In the genomic region with DNA sequence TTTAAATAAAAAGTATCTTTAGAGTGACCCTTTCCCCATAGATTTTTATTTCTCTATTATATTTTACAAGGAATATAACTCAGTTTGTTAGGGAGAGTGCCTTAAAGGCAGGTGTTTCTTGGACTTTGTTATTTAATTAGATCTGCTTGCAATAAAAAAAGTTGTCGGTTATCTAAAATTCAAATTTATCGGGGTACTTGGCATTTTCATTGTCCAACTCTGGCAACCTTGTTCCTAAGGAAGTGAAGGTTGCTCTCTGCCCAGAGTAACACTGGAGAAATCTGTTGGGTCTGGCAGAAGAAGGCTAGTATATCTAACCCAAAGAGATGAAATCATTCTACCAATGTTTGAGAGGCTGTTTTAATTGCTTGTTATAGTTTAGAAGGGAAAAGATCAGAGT, we compare ENCODE assay signal across 16 cellular contexts. TPM values are rescaled to one million over a fixed set of nuclear protein-coding genes. Genes with fewer than 3 reads are reported as not detected.
DNase-seq lines count a peak whose midpoint lies in the region; TF ChIP-seq lines count a peak whose summit lies in the region.
"Had no signal": no experiment of that assay in that cellular context is flagged by ENCODE, and none has a peak within 500 bp of the region (broad histone marks: within the 10 kb centered on the region; RNA-seq: fewer than 3 reads in every experiment).

No MANE protein-coding gene starts in this region.

- peaks cover 34% of the 10 kb centered on the region for H3K36me3 Mint-ChIP-seq in endodermal cell (ENCODE audit: low read depth)
- H3K36me3 Mint-ChIP-seq: CD14-positive monocyte; CD8-positive, alpha-beta T cell had no signal

- no peak overlapping the region for H3K4me2 ChIP-seq in neuronal stem cell (ENCODE audit: insufficient read depth, low read length, poor library complexity, severe bottlenecking)

- no peaks in the 10 kb centered on the region for H3K79me1 ChIP-seq in neuronal stem cell (ENCODE audit: low read depth, low read length)

- H3K14ac ChIP-seq in neuronal stem cell (ENCODE audit: low read length): no peak overlapping the region

- H2BK15ac ChIP-seq in neuronal stem cell (ENCODE audit: low read length): no peak overlapping the region

- no peak overlapping the region for H4K91ac ChIP-seq in neuronal stem cell (ENCODE audit: low read depth, low read length, poor library complexity)

- peaks cover 20% of the 10 kb centered on the region for H3K4me1 ChIP-seq in HUES48 (ENCODE audit: control insufficient read depth, insufficient read depth, low read length)
- no peaks in the 10 kb centered on the region for H3K4me1 ChIP-seq in endodermal cell (ENCODE audit: control insufficient read depth, insufficient read depth, low read length)
- no peaks in the 10 kb centered on the region for H3K4me1 ChIP-seq in neuronal stem cell (ENCODE audit: control insufficient read depth in 2 of 2, insufficient read depth in 1 of 2, low read depth in 1 of 2, low read length in 2 of 2)
- no peaks in the 10 kb centered on the region for H3K4me1 ChIP-seq in left ventricle myocardium inferior
- H3K4me1 ChIP-seq: BE2C had no signal

- H2BK12ac ChIP-seq in neuronal stem cell (ENCODE audit: low read length): no peak overlapping the region

- 93 to 100% methylated on average over 2 of the region's 2 CpGs for WGBS in endodermal cell (ENCODE audit: insufficient coverage in 1 of 2, insufficient read length in 1 of 2), 2 experiments
- no CpG with 5 or more reads among the region's 2 CpGs for WGBS in neuronal stem cell (ENCODE audit: extremely low coverage in 2 of 2, insufficient read length in 2 of 2, insufficient replicate concordance in 1 of 2), 2 donors

- TF ChIP-seq CTCF in endodermal cell (conservative IDR thresholded peaks at IDR 0.05) (no peak), left ventricle myocardium inferior (IDR thresholded peaks at IDR 0.05; ENCODE audit: borderline replicate concordance) (no peak), WERI-Rb-1 (IDR thresholded peaks at IDR 0.05; ENCODE audit: low read depth, low read length) (no peak)

- H3K36me3 ChIP-seq in HUES48 (ENCODE audit: control insufficient read depth, insufficient read depth, low read length) (peaks cover 41% of the 10 kb centered on the region), endodermal cell (ENCODE audit: control insufficient read depth, insufficient read depth, low read length) (peaks cover 44% of the 10 kb centered on the region), neuronal stem cell (replicated peaks in 1 of 2; ENCODE audit: control insufficient read depth in 2 of 2, insufficient read depth in 2 of 2, low read length in 2 of 2) (peaks cover 0 to 4% of the 10 kb centered on the region in 2 donors), left ventricle myocardium inferior (no peaks in the 10 kb centered on the region), WERI-Rb-1 (peaks cover 7% of the 10 kb centered on the region)
- H3K36me3 ChIP-seq: BE2C had no signal

- no peak overlapping the region for H3K23ac ChIP-seq in neuronal stem cell (ENCODE audit: low read depth, low read length, poor library complexity)

- peaks cover 14% of the 10 kb centered on the region for H3K4me1 Mint-ChIP-seq in endodermal cell

- H3K27ac ChIP-seq in HUES48 (ENCODE audit: low read depth, low read length) (peak overlapping the region; percentile 45), endodermal cell (ENCODE audit: low read depth, low read length) (no peak overlapping the region), neuronal stem cell (replicated peaks; ENCODE audit: low read length) (no peak overlapping the region), left ventricle myocardium inferior (replicated peaks) (no peak overlapping the region), WERI-Rb-1 (no peak overlapping the region)
- H3K27ac ChIP-seq: HL-60 had no signal

- no peak overlapping the region for H4K8ac ChIP-seq in neuronal stem cell (ENCODE audit: low read depth, low read length)

- no peaks in the 10 kb centered on the region for H3K9me3 Mint-ChIP-seq in endodermal cell
- H3K9me3 Mint-ChIP-seq: CD14-positive monocyte; CD8-positive, alpha-beta T cell had no signal

- H2AFZ ChIP-seq in neuronal stem cell (ENCODE audit: low read length): peak overlapping the region; percentile 10

- H2BK120ac ChIP-seq in neuronal stem cell (ENCODE audit: low read depth, low read length): no peak overlapping the region

- H3K4me3 ChIP-seq in HUES48 (ENCODE audit: low read depth, low read length) (no peak overlapping the region), endodermal cell (ENCODE audit: low read length) (no peak overlapping the region), neuronal stem cell (ENCODE audit: low read length in 2 of 2) (no peak overlapping the region), left ventricle myocardium inferior (no peak overlapping the region), WERI-Rb-1 (ENCODE audit: low read depth, low read length) (no peak overlapping the region)

- H3K27me3 Mint-ChIP-seq in endodermal cell (ENCODE audit: insufficient read depth): no peaks in the 10 kb centered on the region

- no peak overlapping the region for H2AK5ac ChIP-seq in neuronal stem cell (ENCODE audit: low read depth, low read length)

- H3K9ac ChIP-seq in HUES48 (ENCODE audit: low read depth, low read length) (no peak overlapping the region), endodermal cell (ENCODE audit: extremely low read depth, low read length, poor library complexity, severe bottlenecking) (no peak overlapping the region), neuronal stem cell (ENCODE audit: low read depth, low read length, poor library complexity) (no peak overlapping the region)

- no peak overlapping the region for H2BK5ac ChIP-seq in neuronal stem cell (ENCODE audit: low read length)

- intact Hi-C loops in left ventricle myocardium inferior (cut with micrococcal nuclease): no loop called here

- H3K9me3 ChIP-seq in HUES48 (ENCODE audit: control insufficient read depth, insufficient read depth, low read length): no peaks in the 10 kb centered on the region
- H3K9me3 ChIP-seq in endodermal cell (ENCODE audit: control insufficient read depth, low read length): no peaks in the 10 kb centered on the region
- H3K9me3 ChIP-seq in neuronal stem cell (replicated peaks in 1 of 2; ENCODE audit: control insufficient read depth in 2 of 2, insufficient read depth in 1 of 2, low read depth in 1 of 2, low read length in 2 of 2): no peaks in the 10 kb centered on the region
- no peaks in the 10 kb centered on the region for H3K9me3 ChIP-seq in left ventricle myocardium inferior (replicated peaks)
- no peaks in the 10 kb centered on the region for H3K9me3 ChIP-seq in WERI-Rb-1 (ENCODE audit: severe bottlenecking)
- H3K9me3 ChIP-seq: BE2C had no signal

- DNase-seq in endodermal cell: no peak
- DNase-seq in neuronal stem cell (ENCODE audit: low spot score): no peak
- no peak for DNase-seq in left ventricle myocardium inferior
- DNase-seq in WERI-Rb-1: no peak
- DNase-seq in stimulated activated CD4-positive, alpha-beta T cell treated with anti-CD3 and anti-CD28 coated beads, Interleukin-4, amount 100 ng/mL, for 1 hour: no peak
- no peak for DNase-seq in HUDEP-2 (lab: John Stamatoyannopoulos, UW; ENCODE audit: unreplicated experiment in 76 of 76)
- DNase-seq: BE2C; CD8-positive, alpha-beta T cell; COR-L47; DND-41; GDM1 had no signal

- H3K27me3 ChIP-seq in HUES48 (ENCODE audit: control insufficient read depth, insufficient read depth, low read length) (no peaks in the 10 kb centered on the region), endodermal cell (ENCODE audit: control insufficient read depth, insufficient read depth, low read length, poor library complexity, severe bottlenecking) (no peaks in the 10 kb centered on the region), neuronal stem cell (ENCODE audit: control insufficient read depth in 3 of 3, insufficient read depth in 3 of 3, low read depth in 1 of 3, low read length in 3 of 3) (no peaks in the 10 kb centered on the region), left ventricle myocardium inferior (ENCODE audit: low read depth) (no peaks in the 10 kb centered on the region), WERI-Rb-1 (ENCODE audit: insufficient read depth, low read depth, severe bottlenecking) (no peaks in the 10 kb centered on the region)
- H3K27me3 ChIP-seq: BE2C had no signal

- H3K4ac ChIP-seq in neuronal stem cell (ENCODE audit: low read length): no peak overlapping the region

- H3K4me3 Mint-ChIP-seq in endodermal cell: no peak overlapping the region
- H3K4me3 Mint-ChIP-seq: CD14-positive monocyte; CD8-positive, alpha-beta T cell had no signal

- peak overlapping the region; percentile 22 for H3K27ac Mint-ChIP-seq in endodermal cell
- H3K27ac Mint-ChIP-seq: CD14-positive monocyte; CD8-positive, alpha-beta T cell had no signal

- H3K18ac ChIP-seq in neuronal stem cell (ENCODE audit: low read length): no peak overlapping the region

RNA-seq across cellular contexts. Expression of gene TTR, which starts 42.9 kb away (rescaled TPM):
- total RNA-seq in endodermal cell (not detected), left ventricle myocardium inferior (not detected)
- polyA plus RNA-seq in endodermal cell (2013, experiment 1 of 2): 13.7 TPM
- polyA plus RNA-seq in endodermal cell (2013, experiment 2 of 2): 9.0 TPM
- polyA plus RNA-seq in neuronal stem cell (2013, experiment 1 of 2): not detected
- not detected for polyA plus RNA-seq in neuronal stem cell (2013, experiment 2 of 2)
- total RNA-seq: CD8-positive, alpha-beta T cell; H1 had no signal
- polyA plus RNA-seq: AG04450, CD14-positive monocyte, H1 had no signal

RNA-seq across cellular contexts. Expression of gene DSG2, which starts 50.8 kb away (rescaled TPM):
- total RNA-seq in endodermal cell (100 to 1,000 TPM; 112 to 144 TPM), left ventricle myocardium inferior (42.6 TPM)
- polyA plus RNA-seq in endodermal cell (2013, experiment 1 of 2): 47.2 TPM
- polyA plus RNA-seq in endodermal cell (2013, experiment 2 of 2): 46.0 TPM
- polyA plus RNA-seq in neuronal stem cell (2013, experiment 1 of 2): 26.8 TPM
- polyA plus RNA-seq in neuronal stem cell (2013, experiment 2 of 2): 26.8 TPM
- total RNA-seq: CD8-positive, alpha-beta T cell had no signal
- polyA plus RNA-seq: CD14-positive monocyte had no signal
